Comparison of ENCODE assay signal across 12 cellular contexts in genomic region chr11:7524831-7525230, GRCh38. TPM values are rescaled to one million over a fixed set of nuclear protein-coding genes. Genes with fewer than 3 reads are reported as not detected.
DNase-seq lines count a peak whose midpoint lies in the region; ATAC-seq and TF ChIP-seq lines count a peak whose summit lies in the region.
"Had no signal": no experiment of that assay in that cellular context is flagged by ENCODE, and none has a peak within 500 bp of the region (broad histone marks: within the 10 kb centered on the region; RNA-seq: fewer than 3 reads in every experiment).

No MANE protein-coding gene starts in this region.

- H3K27me3 ChIP-seq in BLaER1 treated with 17β-estradiol and CSF1 and Interleukin-3, amounts not matched to agents 10 nM and 100 nM: no peaks in the 10 kb centered on the region
- no peaks in the 10 kb centered on the region for H3K27me3 ChIP-seq in GM06990 (replicated peaks; ENCODE audit: control insufficient read depth, insufficient read depth, low read length)
- H3K27me3 ChIP-seq: cardiac muscle cell had no signal

- peaks cover 0 to 2% (median under 1%) of the 10 kb centered on the region in 11 experiments; a peak in 9 of 22 replicates for H3K9me3 ChIP-seq in BLaER1 treated with 17β-estradiol and CSF1 and Interleukin-3, amounts not matched to agents 10 nM and 100 nM (replicated peaks in 1 of 11)

- no peaks in the 10 kb centered on the region for H3K36me3 Mint-ChIP-seq in activated T-helper 17 cell treated with anti-CD3 and anti-CD28 coated beads, Interleukin-2, amount 50 U/mL, for 72 hours (ENCODE audit: low read depth)
- no peaks in the 10 kb centered on the region for H3K36me3 Mint-ChIP-seq in memory B cell

- peaks cover 0 to 9% (median 0%) of the 10 kb centered on the region in 11 experiments; a peak in 1 of 22 replicates for H3K36me3 ChIP-seq in BLaER1 treated with 17β-estradiol and CSF1 and Interleukin-3, amounts not matched to agents 10 nM and 100 nM
- no peaks in the 10 kb centered on the region for H3K36me3 ChIP-seq in GM06990 (ENCODE audit: control insufficient read depth, insufficient read depth, low read length)
- H3K36me3 ChIP-seq: cardiac muscle cell had no signal

- no peaks in the 10 kb centered on the region for H3K27me3 Mint-ChIP-seq in activated T-helper 17 cell treated with anti-CD3 and anti-CD28 coated beads, Interleukin-2, amount 50 U/mL, for 72 hours
- H3K27me3 Mint-ChIP-seq in memory B cell: no peaks in the 10 kb centered on the region
- H3K27me3 Mint-ChIP-seq: stimulated activated naive CD8-positive, alpha-beta T cell treated with anti-CD3 and anti-CD28 coated beads, Interleukin-15, Interleukin-2, amounts not matched to agents 100 ng/mL and 50 ng/mL, for 24 hours had no signal

- no peak overlapping the region for H3K4me3 ChIP-seq in BLaER1 treated with 17β-estradiol and CSF1 and Interleukin-3, amounts not matched to agents 10 nM and 100 nM
- H3K4me3 ChIP-seq in GM06990 (replicated peaks; ENCODE audit: low read depth, low read length): no peak overlapping the region
- H3K4me3 ChIP-seq: cardiac muscle cell had no signal

- peak overlapping the region in 10 of 11 experiments; percentile 34 to 91 (median 71); a peak in 19 of 22 replicates for H3K4me2 ChIP-seq in BLaER1 treated with 17β-estradiol and CSF1 and Interleukin-3, amounts not matched to agents 10 nM and 100 nM

- H3K4me1 Mint-ChIP-seq in activated T-helper 17 cell treated with anti-CD3 and anti-CD28 coated beads, Interleukin-2, amount 50 U/mL, for 72 hours: peaks cover 51% of the 10 kb centered on the region
- peaks cover 45% of the 10 kb centered on the region for H3K4me1 Mint-ChIP-seq in memory B cell

- TF ChIP-seq CTCF in GM06990 (IDR thresholded peaks at IDR 0.05; ENCODE audit: insufficient read depth, low read length, poor library complexity, severe bottlenecking): no peak

- peaks cover 46 to 99% (median 55%) of the 10 kb centered on the region in 10 experiments for H3K4me1 ChIP-seq in BLaER1 treated with 17β-estradiol and CSF1 and Interleukin-3, amounts not matched to agents 10 nM and 100 nM

- DNase-seq in GM06990 (ENCODE audit: extremely low read depth, insufficient read length) (peak; percentile 37), memory B cell (ENCODE audit: low spot score in 2 of 2) (no peak), cerebellar cortex (ENCODE audit: low spot score) (no peak)
- no peak for DNase-seq in activated CD4-positive, alpha-beta T cell treated with anti-CD3 and anti-CD28 coated beads for 1 hour
- DNase-seq: GM23248; NCI-H1417; stimulated activated CD4-positive, alpha-beta T cell treated with anti-CD3 and anti-CD28 coated beads, Interleukin-4, amount 100 ng/mL, for 4 hours had no signal

- peak overlapping the region; percentile 9 for H3K4me3 Mint-ChIP-seq in activated T-helper 17 cell treated with anti-CD3 and anti-CD28 coated beads, Interleukin-2, amount 50 U/mL, for 72 hours
- H3K4me3 Mint-ChIP-seq in memory B cell: peak overlapping the region; percentile 55
- H3K4me3 Mint-ChIP-seq: stimulated activated naive CD8-positive, alpha-beta T cell treated with anti-CD3 and anti-CD28 coated beads, Interleukin-15, Interleukin-2, amounts not matched to agents 100 ng/mL and 50 ng/mL, for 24 hours had no signal

- no peak for ATAC-seq in activated T-helper 17 cell treated with anti-CD3 and anti-CD28 coated beads, Interleukin-2, amount 50 U/mL, for 72 hours (replicated peaks)
- ATAC-seq in memory B cell (ENCODE audit: low read depth): peak; percentile 43
- no peak for ATAC-seq in HG02840 (IDR thresholded peaks at IDR 0.05; ENCODE audit: low FRiP score, unreplicated experiment)

- H3K9ac ChIP-seq in BLaER1 treated with 17β-estradiol and CSF1 and Interleukin-3, amounts not matched to agents 10 nM and 100 nM: no peak overlapping the region
- H3K9ac ChIP-seq: GM23248 had no signal

- H3K27ac Mint-ChIP-seq in activated T-helper 17 cell treated with anti-CD3 and anti-CD28 coated beads, Interleukin-2, amount 50 U/mL, for 72 hours: no peak overlapping the region
- H3K27ac Mint-ChIP-seq in memory B cell: no peak overlapping the region
- H3K27ac Mint-ChIP-seq: stimulated activated naive CD8-positive, alpha-beta T cell treated with anti-CD3 and anti-CD28 coated beads, Interleukin-15, Interleukin-2, amounts not matched to agents 100 ng/mL and 50 ng/mL, for 24 hours had no signal

- no peaks in the 10 kb centered on the region for H3K9me3 Mint-ChIP-seq in activated T-helper 17 cell treated with anti-CD3 and anti-CD28 coated beads, Interleukin-2, amount 50 U/mL, for 72 hours
- no peaks in the 10 kb centered on the region for H3K9me3 Mint-ChIP-seq in memory B cell
- H3K9me3 Mint-ChIP-seq: stimulated activated naive CD8-positive, alpha-beta T cell treated with anti-CD3 and anti-CD28 coated beads, Interleukin-15, Interleukin-2, amounts not matched to agents 100 ng/mL and 50 ng/mL, for 24 hours had no signal

- H4K20me1 ChIP-seq in BLaER1 treated with 17β-estradiol and CSF1 and Interleukin-3, amounts not matched to agents 10 nM and 100 nM: peaks cover 0 to 63% (median 5%) of the 10 kb centered on the region in 11 experiments; a peak in 9 of 22 replicates

- no peak overlapping the region for H3K27ac ChIP-seq in BLaER1 treated with 17β-estradiol and CSF1 and Interleukin-3, amounts not matched to agents 10 nM and 100 nM
- H3K27ac ChIP-seq: cardiac muscle cell, GM23248 had no signal

RNA-seq across cellular contexts. Expression of gene PPFIBP2, which starts 11.0 kb away (rescaled TPM):
- total RNA-seq in activated T-helper 17 cell treated with anti-CD3 and anti-CD28 coated beads, Interleukin-2, amount 50 U/mL, for 72 hours: 10 to 100 TPM in 1 of 2 donors, 1 to 10 TPM in 1; 4.2 to 11.1 TPM

RNA-seq across cellular contexts. Expression of gene OLFML1, which starts 39.5 kb away (rescaled TPM):
- not detected for total RNA-seq in activated T-helper 17 cell treated with anti-CD3 and anti-CD28 coated beads, Interleukin-2, amount 50 U/mL, for 72 hours
